34 cellular contexts compared by ENCODE assay signal in the genomic region with DNA sequence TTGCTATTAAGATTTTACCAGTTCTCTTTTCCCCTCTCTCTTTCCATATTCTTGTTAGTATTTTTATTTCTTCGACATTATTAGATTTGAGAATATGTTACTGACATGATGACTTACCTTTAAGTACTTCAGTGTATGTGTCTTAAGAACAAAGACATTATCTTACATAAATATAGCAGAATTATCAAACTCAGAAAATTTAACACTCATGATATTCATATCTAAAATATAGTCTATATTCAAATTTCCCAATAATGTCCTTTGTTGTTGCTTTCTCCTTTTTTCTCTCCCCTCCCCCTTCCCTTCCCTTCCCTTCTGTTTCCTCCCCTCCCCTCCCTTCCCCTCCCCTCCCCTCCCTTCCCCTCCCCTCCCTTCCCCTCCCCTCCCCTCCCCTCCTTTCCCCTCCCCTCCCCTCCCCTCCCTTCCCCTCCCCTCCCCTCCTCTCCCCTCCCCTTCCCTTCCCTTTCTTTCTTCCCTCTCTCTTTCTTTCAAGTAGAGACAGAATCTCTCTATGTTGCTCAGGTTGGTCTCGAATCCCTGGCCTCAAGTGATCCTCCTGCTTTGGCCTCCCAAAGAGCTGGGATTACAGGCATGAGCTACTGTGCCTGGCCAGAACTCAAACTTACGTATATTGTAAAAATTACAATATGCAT.
"Had no signal": no experiment of that assay in that cellular context is flagged by ENCODE, and none has a peak within 500 bp of the region (broad histone marks: within the 10 kb centered on the region; RNA-seq: fewer than 3 reads in every experiment).

No MANE protein-coding gene starts in this region.

- H3K36me3 ChIP-seq: MG63 had no signal

- H3K4me2 ChIP-seq: KMS-11 had no signal

- H3K27ac ChIP-seq: KMS-11 had no signal

- H3K9ac ChIP-seq: KMS-11 had no signal

- H3K27me3 ChIP-seq: MG63 had no signal

- H3K4me3 ChIP-seq: MG63 had no signal

- DNase-seq: Karpas-422, Kasumi-1, MG63, MM.1S, MV-4-11, NCI-H1048, NCI-H1092, NCI-H1092 treated with DMSO at 0.1 percent for 48 hours, NCI-H1105, NCI-H1105 treated with DMSO at 0.1 percent for 48 hours, NCI-H1417, NCI-H1417 treated with DMSO at 0.1 percent for 48 hours, NCI-H1436, NCI-H1436 treated with DMSO at 0.1 percent for 48 hours, NCI-H146, NCI-H1694, NCI-H1694 treated with DMSO at 0.1 percent for 48 hours, NCI-H187, NCI-H187 treated with DMSO at 0.1 percent for 48 hours, NCI-H1930, NCI-H2029, NCI-H2029 treated with DMSO at 0.1 percent for 48 hours, NCI-H2081, NCI-H2081 treated with DMSO at 0.1 percent for 48 hours, NCI-H2107, NCI-H2171, NCI-H2171 treated with DMSO at 0.1 percent for 48 hours, NCI-H2227 treated with DMSO at 0.1 percent for 48 hours, NCI-H226, NCI-H345, NCI-H446, NCI-H446 treated with DMSO at 0.1 percent for 48 hours, NCI-H510A had no signal
